In genomic region chr3:146187334-146187950, GRCh38 we compare ENCODE assay signal across 8 cellular contexts. TPM values are rescaled to one million over a fixed set of nuclear protein-coding genes. Genes with fewer than 3 reads are reported as not detected.
DNase-seq lines count a peak whose midpoint lies in the region; ATAC-seq and TF ChIP-seq lines count a peak whose summit lies in the region.

No MANE protein-coding gene starts in this region.

- H3K4me1 ChIP-seq in heart left ventricle (peaks cover 0 to 4% (median 0%) of the 10 kb centered on the region in 12 donors), right cardiac atrium (ENCODE audit: control insufficient read depth, insufficient read depth, low read length) (no peaks in the 10 kb centered on the region), RWPE2 (ENCODE audit: insufficient read depth, poor library complexity, severe bottlenecking) (peaks cover 16% of the 10 kb centered on the region), gastroesophageal sphincter (peaks cover 0 to 26% (median 0%) of the 10 kb centered on the region in 3 donors)

- peak; percentile 30 to 72 (median 59) for TF ChIP-seq CTCF in heart left ventricle (IDR thresholded peaks at IDR 0.05)
- peak; percentile 90 for TF ChIP-seq CTCF in RWPE2 (IDR thresholded peaks at IDR 0.05; ENCODE audit: poor library complexity, severe bottlenecking)
- peak; percentile 50 to 69 (median 62) for TF ChIP-seq CTCF in gastroesophageal sphincter (IDR thresholded peaks at IDR 0.05)

- H3K9me3 ChIP-seq in heart left ventricle (no peaks in the 10 kb centered on the region), right cardiac atrium (ENCODE audit: control insufficient read depth, low read length) (no peaks in the 10 kb centered on the region), RWPE2 (ENCODE audit: severe bottlenecking) (no peaks in the 10 kb centered on the region), gastroesophageal sphincter (no peaks in the 10 kb centered on the region)

- no peak for DNase-seq in heart left ventricle
- DNase-seq in right cardiac atrium = no peak
- DNase-seq in RWPE2 (ENCODE audit: low spot score) = no peak
- DNase-seq in superior temporal gyrus (ENCODE audit: extremely low spot score) = peak; percentile 80
- DNase-seq in stimulated activated naive CD4-positive, alpha-beta T cell (lab: John Stamatoyannopoulos, UW) = no peak

- TF ChIP-seq EP300 in gastroesophageal sphincter (IDR thresholded peaks at IDR 0.05) = no peak

- H3K27me3 ChIP-seq in heart left ventricle (no peaks in the 10 kb centered on the region), right cardiac atrium (ENCODE audit: control insufficient read depth, insufficient read depth) (no peaks in the 10 kb centered on the region), RWPE2 (ENCODE audit: insufficient read depth, poor library complexity, severe bottlenecking) (no peaks in the 10 kb centered on the region), gastroesophageal sphincter (no peaks in the 10 kb centered on the region)

- no peak overlapping the region for H3K4me3 ChIP-seq in heart left ventricle
- H3K4me3 ChIP-seq in right cardiac atrium (ENCODE audit: low read length) = no peak overlapping the region
- no peak overlapping the region for H3K4me3 ChIP-seq in RWPE2 (ENCODE audit: severe bottlenecking)
- no peak overlapping the region for H3K4me3 ChIP-seq in gastroesophageal sphincter

- H3K36me3 ChIP-seq in heart left ventricle = peaks cover 0 to 24% (median 0%) of the 10 kb centered on the region in 9 donors
- no peaks in the 10 kb centered on the region for H3K36me3 ChIP-seq in RWPE2 (ENCODE audit: low read depth)
- no peaks in the 10 kb centered on the region for H3K36me3 ChIP-seq in gastroesophageal sphincter

- intact Hi-C loops in heart left ventricle (cut with DNase I) (loop anchor here in 8 of 10 donors (2.0 to 10.0 kb wide), 8 partner anchors 120 to 413 kb away; no protein-coding TSS in a partner anchor), right cardiac atrium (cut with DNase I) (loop anchor here in 3 of 4 donors (5.0 to 10.0 kb wide), 4 partner anchors 120 to 410 kb away; no protein-coding TSS in a partner anchor)

- TF ChIP-seq POLR2A in heart left ventricle (IDR thresholded peaks at IDR 0.05) (no peak), gastroesophageal sphincter (IDR thresholded peaks at IDR 0.05) (no peak)

- 37 to 45% (median 41%) methylated on average over 2 of the region's 2 CpGs for WGBS in heart left ventricle, 4 donors
- 36% methylated on average over 2 of the region's 2 CpGs for WGBS in right cardiac atrium
- 12 to 13% methylated on average over 2 of the region's 2 CpGs for WGBS in gastroesophageal sphincter (ENCODE audit: low coverage in 1 of 2), 2 donors

- H3K27ac ChIP-seq in heart left ventricle (no peak overlapping the region), right cardiac atrium (ENCODE audit: low read length) (no peak overlapping the region), RWPE2 (ENCODE audit: poor library complexity, severe bottlenecking) (no peak overlapping the region), gastroesophageal sphincter (no peak overlapping the region)

- ATAC-seq in heart left ventricle (peak in 1 of 4 donors; percentile 45), right cardiac atrium (no peak), RWPE2 (ENCODE audit: low read depth) (no peak), gastroesophageal sphincter (no peak), HG02610 (IDR thresholded peaks at IDR 0.05; ENCODE audit: unreplicated experiment) (no peak)
- ATAC-seq in activated CD4-positive, CD25-positive, alpha-beta regulatory T cell treated with anti-CD3 and anti-CD28 coated beads, Interleukin-2, amount 50 U/mL, for 24 hours = no peak

RNA-seq across cellular contexts. Expression of gene PLOD2, which starts 26.5 kb away (rescaled TPM):
- total RNA-seq in heart left ventricle (10 to 100 TPM in 7 of 9 donors, 1 to 10 TPM in 2; 6.8 to 33.0 (median 17.9) TPM), right cardiac atrium (10 to 100 TPM; 26.8 to 30.8 (median 30.5) TPM), gastroesophageal sphincter (100 to 1,000 TPM in 2 of 4 donors, 10 to 100 TPM in 2; 55.1 to 100 (median 89.2) TPM)
- polyA plus RNA-seq in heart left ventricle (10 to 100 TPM; 11.8 to 20.3 TPM), right cardiac atrium (20.3 TPM)
